In the genomic region with DNA sequence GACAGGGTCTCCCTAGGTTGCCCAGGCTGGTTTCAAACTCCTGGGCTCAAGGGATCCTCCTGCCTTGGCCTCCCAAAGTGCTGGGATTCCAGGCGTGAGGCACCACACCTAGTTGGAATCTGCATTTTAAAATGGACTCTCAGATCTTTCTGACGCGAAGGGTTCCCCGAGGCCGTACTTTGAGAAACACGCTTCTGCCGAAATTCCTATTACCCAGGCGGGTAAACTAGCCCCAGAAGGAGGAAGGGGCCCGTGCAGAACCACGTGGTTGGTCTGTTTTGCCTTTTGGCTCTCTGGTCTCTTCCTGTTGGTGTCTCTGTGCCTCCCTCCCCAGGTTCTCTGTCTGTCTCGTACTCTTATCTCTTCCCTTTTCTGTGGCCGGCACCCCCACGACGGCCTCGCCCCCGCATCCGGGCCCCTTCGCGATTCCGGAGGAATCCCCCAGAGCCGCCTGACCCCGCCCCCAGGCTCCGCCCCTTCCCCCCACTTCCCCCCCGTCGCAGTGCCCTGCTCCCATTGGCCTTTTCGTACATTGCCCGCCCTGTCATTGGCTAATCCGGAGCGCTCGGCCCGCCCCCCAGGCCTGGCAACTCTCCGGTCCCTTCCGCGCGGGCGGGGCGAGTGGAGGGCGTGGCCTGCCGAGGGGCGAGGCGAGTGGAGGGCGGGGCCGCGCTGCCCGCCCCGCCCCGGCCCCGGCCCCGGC, we compare ENCODE assay signal across 8 cellular contexts. TPM values are rescaled to one million over a fixed set of nuclear protein-coding genes. Genes with fewer than 3 reads are reported as not detected.
DNase-seq lines count a peak whose midpoint lies in the region; ATAC-seq lines count a peak whose summit lies in the region.

Gene TNFAIP8L1, plus strand, starts transcription at position 689 of the 703 bp plus-strand sequence. CDS start 12,354 bp downstream, outside the sequence.

- no peaks in the 10 kb centered on the region for H3K9me2 ChIP-seq in GM23248 (ENCODE audit: insufficient read depth)

- POLR2A ChIA-PET in naive thymus-derived CD4-positive, alpha-beta T cell (lab: Charles Lee), result interaction anchor here (1.6 kb wide), 1 partner anchor 152 kb away, joined by 7 read pairs; no protein-coding TSS in a partner anchor

- H3K79me2 ChIP-seq in GM23248 (ENCODE audit: insufficient read depth), result no peaks in the 10 kb centered on the region

- peaks cover 10% of the 10 kb centered on the region for H3K4me1 ChIP-seq in GM23248 (ENCODE audit: insufficient read depth)
- peaks cover 27 to 32% of the 10 kb centered on the region in 2 donors for H3K4me1 ChIP-seq in naive thymus-derived CD4-positive, alpha-beta T cell (ENCODE audit: control insufficient read depth in 2 of 2, insufficient read depth in 2 of 2, low read length in 2 of 2)

- H3K4me3 Mint-ChIP-seq in activated T-helper 1 cell treated with anti-CD3 and anti-CD28 coated beads, Interleukin-12 subunit alpha, Interleukin-12 subunit beta, Interleukin-2, Interleukin-4 antibody, amounts not matched to agents 30 ng/mL and 10 ng/mL and 1 ng/mL, durations not matched to agents 14 hours and 24 hours and 36 hours, result peak within 1 kb of the TSS; percentile 98
- H3K4me3 Mint-ChIP-seq in naive thymus-derived CD4-positive, alpha-beta T cell, result peak within 1 kb of the TSS; percentile 90 to 99 (median 96)
- H3K4me3 Mint-ChIP-seq in stimulated activated effector memory CD8-positive, alpha-beta T cell treated with anti-CD3 and anti-CD28 coated beads, Interleukin-12 subunit alpha, Interleukin-12 subunit beta, amount 100 ng/mL, for 72 hours, result peak within 1 kb of the TSS; percentile 95

- H3K4me2 ChIP-seq in GM23248 (ENCODE audit: unreplicated experiment), result peak within 1 kb of the TSS; percentile 74

- DNase-seq in DMS79 (lab: John Stamatoyannopoulos, UW) (peak; percentile 88), GM23248 (peak; percentile 97), Kasumi-1 (lab: John Stamatoyannopoulos, UW) (peak; percentile 99 to 100), RPMI7951 (ENCODE audit: low read depth) (peak; percentile 93), fibroblast of gingiva (ENCODE audit: low read depth) (peak; percentile 92)
- DNase-seq in activated T-helper 1 cell treated with anti-CD3 and anti-CD28 coated beads, Interleukin-12 subunit alpha, Interleukin-12 subunit beta, Interleukin-2, Interleukin-4 antibody, amounts not matched to agents 30 ng/mL and 10 ng/mL and 1 ng/mL, durations not matched to agents 14 hours and 24 hours and 36 hours (ENCODE audit: low spot score), result peak; percentile 99
- peak; percentile 97 to 100 (median 99) for DNase-seq in naive thymus-derived CD4-positive, alpha-beta T cell
- DNase-seq in stimulated activated effector memory CD8-positive, alpha-beta T cell treated with anti-CD3 and anti-CD28 coated beads, Interleukin-12 subunit alpha, Interleukin-12 subunit beta, amount 100 ng/mL, for 72 hours (ENCODE audit: low spot score in 2 of 2), result peak; percentile 99

- 3 to 5% methylated on average over 23 to 49 of the region's 49 CpGs for WGBS in GM23248 (ENCODE audit: low coverage in 1 of 2, low lambda C conversion rate in 2 of 2, missing lambda C conversion rate in 2 of 2), 2 experiments

- H3K9ac ChIP-seq in GM23248, result peak within 1 kb of the TSS; percentile 64

- H3K36me3 Mint-ChIP-seq in activated T-helper 1 cell treated with anti-CD3 and anti-CD28 coated beads, Interleukin-12 subunit alpha, Interleukin-12 subunit beta, Interleukin-2, Interleukin-4 antibody, amounts not matched to agents 30 ng/mL and 10 ng/mL and 1 ng/mL, durations not matched to agents 14 hours and 24 hours and 36 hours (ENCODE audit: low read depth), result peaks cover 2% of the 10 kb centered on the region
- peaks cover 0 to 2% (median 0%) of the 10 kb centered on the region in 5 donors for H3K36me3 Mint-ChIP-seq in naive thymus-derived CD4-positive, alpha-beta T cell
- peaks cover 11% of the 10 kb centered on the region for H3K36me3 Mint-ChIP-seq in stimulated activated effector memory CD8-positive, alpha-beta T cell treated with anti-CD3 and anti-CD28 coated beads, Interleukin-12 subunit alpha, Interleukin-12 subunit beta, amount 100 ng/mL, for 72 hours

- H3K27ac Mint-ChIP-seq in activated T-helper 1 cell treated with anti-CD3 and anti-CD28 coated beads, Interleukin-12 subunit alpha, Interleukin-12 subunit beta, Interleukin-2, Interleukin-4 antibody, amounts not matched to agents 30 ng/mL and 10 ng/mL and 1 ng/mL, durations not matched to agents 14 hours and 24 hours and 36 hours, result peak within 1 kb of the TSS; percentile 94
- H3K27ac Mint-ChIP-seq in naive thymus-derived CD4-positive, alpha-beta T cell, result peak within 1 kb of the TSS; percentile 92 to 99 (median 97)
- peak within 1 kb of the TSS; percentile 99 for H3K27ac Mint-ChIP-seq in stimulated activated effector memory CD8-positive, alpha-beta T cell treated with anti-CD3 and anti-CD28 coated beads, Interleukin-12 subunit alpha, Interleukin-12 subunit beta, amount 100 ng/mL, for 72 hours

- H3K9me3 ChIP-seq in GM23248 (ENCODE audit: low read depth), result no peaks in the 10 kb centered on the region
- no peaks in the 10 kb centered on the region for H3K9me3 ChIP-seq in naive thymus-derived CD4-positive, alpha-beta T cell (ENCODE audit: control insufficient read depth in 2 of 3, low read length in 3 of 3)

- H3F3A ChIP-seq in GM23248 (ENCODE audit: insufficient read depth), result peaks cover 11% of the 10 kb centered on the region

- no peaks in the 10 kb centered on the region for H3K9me3 Mint-ChIP-seq in activated T-helper 1 cell treated with anti-CD3 and anti-CD28 coated beads, Interleukin-12 subunit alpha, Interleukin-12 subunit beta, Interleukin-2, Interleukin-4 antibody, amounts not matched to agents 30 ng/mL and 10 ng/mL and 1 ng/mL, durations not matched to agents 14 hours and 24 hours and 36 hours
- H3K9me3 Mint-ChIP-seq in naive thymus-derived CD4-positive, alpha-beta T cell, result no peaks in the 10 kb centered on the region
- H3K9me3 Mint-ChIP-seq in stimulated activated effector memory CD8-positive, alpha-beta T cell treated with anti-CD3 and anti-CD28 coated beads, Interleukin-12 subunit alpha, Interleukin-12 subunit beta, amount 100 ng/mL, for 72 hours, result no peaks in the 10 kb centered on the region

- no peaks in the 10 kb centered on the region for H4K20me1 ChIP-seq in GM23248 (ENCODE audit: insufficient read depth)

- H3K36me3 ChIP-seq in GM23248 (ENCODE audit: low read depth), result no peaks in the 10 kb centered on the region
- H3K36me3 ChIP-seq in naive thymus-derived CD4-positive, alpha-beta T cell (ENCODE audit: control insufficient read depth in 2 of 3, insufficient read depth in 3 of 3, low read length in 3 of 3), result peaks cover 0 to 6% (median 0%) of the 10 kb centered on the region in 3 experiments

- in situ Hi-C loops in GM23248 (cut with MboI), result no loop called here

- intact Hi-C loops in activated T-helper 1 cell treated with anti-CD3 and anti-CD28 coated beads, Interleukin-12 subunit alpha, Interleukin-12 subunit beta, Interleukin-2, Interleukin-4 antibody, amounts not matched to agents 30 ng/mL and 10 ng/mL and 1 ng/mL, durations not matched to agents 14 hours and 24 hours and 36 hours (cut with micrococcal nuclease), result loop anchor here (1.0 to 2.0 kb wide), 6 partner anchors 31 to 1012 kb away; partner anchors contain the start of genes CACTIN, CHAF1A, FEM1A and MYDGF
- intact Hi-C loops in naive thymus-derived CD4-positive, alpha-beta T cell (cut with micrococcal nuclease), result loop anchor here (1.0 to 5.0 kb wide), 12 partner anchors 31 to 517 kb away; partner anchors contain the start of genes HDGFL2 (in 2 of the 2), MYDGF (in 2 of the 2), ANKRD24 (in 1 of the 2) and CHAF1A (in 1 of the 2)

- peak within 1 kb of the TSS; percentile 77 for H3K4me3 ChIP-seq in GM23248
- peak within 1 kb of the TSS; percentile 81 for H3K4me3 ChIP-seq in naive thymus-derived CD4-positive, alpha-beta T cell (ENCODE audit: low read length)

- H3K27ac ChIP-seq in GM23248, result no peak within 1 kb of the TSS
- H3K27ac ChIP-seq in naive thymus-derived CD4-positive, alpha-beta T cell (ENCODE audit: low read depth, low read length), result peak within 1 kb of the TSS; percentile 92

- ATAC-seq in naive thymus-derived CD4-positive, alpha-beta T cell, result peak; percentile 97
- ATAC-seq in stimulated activated effector memory CD8-positive, alpha-beta T cell treated with anti-CD3 and anti-CD28 coated beads, Interleukin-12 subunit alpha, Interleukin-12 subunit beta, amount 100 ng/mL, for 72 hours, result peak; percentile 92

- no peaks in the 10 kb centered on the region for H3K27me3 ChIP-seq in GM23248 (replicated peaks; ENCODE audit: insufficient read depth)
- H3K27me3 ChIP-seq in naive thymus-derived CD4-positive, alpha-beta T cell (ENCODE audit: control insufficient read depth in 2 of 2, insufficient read depth in 2 of 2, low read length in 2 of 2), result no peaks in the 10 kb centered on the region

- no peaks in the 10 kb centered on the region for H3K27me3 Mint-ChIP-seq in activated T-helper 1 cell treated with anti-CD3 and anti-CD28 coated beads, Interleukin-12 subunit alpha, Interleukin-12 subunit beta, Interleukin-2, Interleukin-4 antibody, amounts not matched to agents 30 ng/mL and 10 ng/mL and 1 ng/mL, durations not matched to agents 14 hours and 24 hours and 36 hours (ENCODE audit: insufficient read depth)
- no peaks in the 10 kb centered on the region for H3K27me3 Mint-ChIP-seq in naive thymus-derived CD4-positive, alpha-beta T cell

- CTCF ChIA-PET in naive thymus-derived CD4-positive, alpha-beta T cell (lab: Charles Lee), result interaction anchor here (1.1 kb wide), 1 partner anchor 63 kb away, joined by 3 read pairs; no protein-coding TSS in a partner anchor

- peak within 1 kb of the TSS; percentile 93 for H2AFZ ChIP-seq in GM23248

- H3K4me1 Mint-ChIP-seq in activated T-helper 1 cell treated with anti-CD3 and anti-CD28 coated beads, Interleukin-12 subunit alpha, Interleukin-12 subunit beta, Interleukin-2, Interleukin-4 antibody, amounts not matched to agents 30 ng/mL and 10 ng/mL and 1 ng/mL, durations not matched to agents 14 hours and 24 hours and 36 hours (ENCODE audit: low read depth), result peaks cover 32% of the 10 kb centered on the region
- peaks cover 15 to 43% (median 32%) of the 10 kb centered on the region in 7 donors for H3K4me1 Mint-ChIP-seq in naive thymus-derived CD4-positive, alpha-beta T cell
- peaks cover 38% of the 10 kb centered on the region for H3K4me1 Mint-ChIP-seq in stimulated activated effector memory CD8-positive, alpha-beta T cell treated with anti-CD3 and anti-CD28 coated beads, Interleukin-12 subunit alpha, Interleukin-12 subunit beta, amount 100 ng/mL, for 72 hours

RNA-seq across cellular contexts. Expression of gene TNFAIP8L1, which starts in this region (rescaled TPM):
- 0.76 and 0.86 TPM in 2 replicates for total RNA-seq in GM23248 (2014; rRNA removed; shearing (Covaris generic))
- 2.0 TPM in 2 replicates for polyA plus RNA-seq in GM23248 (2016; fragmentation: Nextera tagmentation; extraction: Ambion mirVana)
- total RNA-seq in RPMI7951 (2014; rRNA removed; shearing (Covaris generic)), result 7.7 and 11.8 TPM in 2 replicates
- total RNA-seq in activated T-helper 1 cell treated with anti-CD3 and anti-CD28 coated beads, Interleukin-12 subunit alpha, Interleukin-12 subunit beta, Interleukin-2, Interleukin-4 antibody, amounts not matched to agents 30 ng/mL and 10 ng/mL and 1 ng/mL, durations not matched to agents 14 hours and 24 hours and 36 hours, result 13.2 and 13.7 TPM in 2 replicates
- 10 to 100 TPM; 11.2 to 22.4 (median 20.6) TPM for total RNA-seq in naive thymus-derived CD4-positive, alpha-beta T cell
- 10 to 100 TPM in 1 of 2 donors, 1 to 10 TPM in 1; 8.0 to 20.5 TPM for polyA plus RNA-seq in naive thymus-derived CD4-positive, alpha-beta T cell
